10 cellular contexts compared by ENCODE assay signal in the genomic region with DNA sequence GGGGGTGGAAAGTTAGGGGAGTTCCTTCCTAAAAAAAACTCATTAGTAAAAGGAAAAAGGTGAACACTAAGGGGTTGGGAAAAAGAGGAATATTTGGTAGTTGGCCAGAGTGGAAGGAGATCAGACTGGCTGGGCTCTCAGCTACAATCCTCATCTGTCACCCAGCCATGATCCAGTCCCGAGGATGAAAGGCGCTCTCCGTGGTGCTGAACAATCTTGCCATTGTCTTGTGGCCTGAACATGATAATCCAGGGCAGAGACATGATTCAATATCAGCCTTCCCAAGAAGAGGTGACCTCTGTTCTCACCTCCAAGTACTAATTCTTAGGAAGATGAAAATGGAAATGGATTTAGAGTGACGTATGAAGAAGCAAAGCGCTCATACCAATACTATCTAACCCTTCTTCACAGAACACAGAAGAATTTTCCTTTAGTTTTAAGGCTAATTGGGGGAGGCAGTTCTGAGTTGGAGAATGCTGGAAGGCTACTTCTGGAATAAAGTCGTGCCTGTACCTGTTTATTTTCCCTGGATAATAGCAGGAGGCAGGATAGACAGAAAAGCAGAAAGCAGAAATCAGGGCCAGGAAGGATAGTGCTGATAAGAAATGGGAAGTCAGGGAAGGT. TPM values are rescaled to one million over a fixed set of nuclear protein-coding genes. Genes with fewer than 3 reads are reported as not detected.
DNase-seq lines count a peak whose midpoint lies in the region; ATAC-seq and TF ChIP-seq lines count a peak whose summit lies in the region.
"Had no signal": no experiment of that assay in that cellular context is flagged by ENCODE, and none has a peak within 500 bp of the region (broad histone marks: within the 10 kb centered on the region; RNA-seq: fewer than 3 reads in every experiment).

No MANE protein-coding gene starts in this region.

- CTCF ChIA-PET in activated CD4-positive, alpha-beta T cell treated with anti-CD3 and anti-CD28 coated beads, Interleukin-2, amount 10 ng/mL, durations not matched to agents 7 days and 5 days (lab: Charles Lee): no interaction called here

- H3K36me3 ChIP-seq in heart left ventricle (peaks cover 0 to 6% (median 0%) of the 10 kb centered on the region in 9 donors), tibial nerve (peaks cover 0 to 4% (median 0%) of the 10 kb centered on the region in 3 donors)

- peak in 2 of 5 donors; percentile 53 to 57 for DNase-seq in heart left ventricle
- no peak for DNase-seq in cardiac septum (ENCODE audit: low spot score)
- peak; percentile 67 for DNase-seq in activated CD4-positive, alpha-beta T cell treated with anti-CD3 and anti-CD28 coated beads, Interleukin-2, amount 10 ng/mL, durations not matched to agents 7 days and 5 days
- DNase-seq in hepatic stellate cell (ENCODE audit: low spot score): peak; percentile 35
- DNase-seq in tibial nerve (ENCODE audit: low spot score in 2 of 2): peak; percentile 20

- H3K27ac Mint-ChIP-seq in activated CD4-positive, alpha-beta T cell treated with anti-CD3 and anti-CD28 coated beads, Interleukin-2, amount 10 ng/mL, durations not matched to agents 7 days and 5 days: no peak overlapping the region
- H3K27ac Mint-ChIP-seq: CD4-positive, alpha-beta T cell had no signal

- no peaks in the 10 kb centered on the region for H3K36me3 Mint-ChIP-seq in activated CD4-positive, alpha-beta T cell treated with anti-CD3 and anti-CD28 coated beads, Interleukin-2, amount 10 ng/mL, durations not matched to agents 7 days and 5 days (ENCODE audit: low read depth)

- no peaks in the 10 kb centered on the region for H3K9me3 ChIP-seq in heart left ventricle
- no peaks in the 10 kb centered on the region for H3K9me3 ChIP-seq in tibial nerve

- POLR2A ChIA-PET in activated CD4-positive, alpha-beta T cell treated with anti-CD3 and anti-CD28 coated beads, Interleukin-2, amount 10 ng/mL, durations not matched to agents 7 days and 5 days (lab: Charles Lee): no interaction called here

- H3K4me3 ChIP-seq in heart left ventricle (no peak overlapping the region), tibial nerve (no peak overlapping the region)
- H3K4me3 ChIP-seq: PC-9 had no signal

- peaks cover 0 to 4% (median 0%) of the 10 kb centered on the region in 12 donors for H3K4me1 ChIP-seq in heart left ventricle
- no peaks in the 10 kb centered on the region for H3K4me1 ChIP-seq in tibial nerve

- H3K4me3 Mint-ChIP-seq in activated CD4-positive, alpha-beta T cell treated with anti-CD3 and anti-CD28 coated beads, Interleukin-2, amount 10 ng/mL, durations not matched to agents 7 days and 5 days: no peak overlapping the region
- H3K4me3 Mint-ChIP-seq: CD4-positive, alpha-beta T cell had no signal

- TF ChIP-seq CTCF in heart left ventricle (IDR thresholded peaks at IDR 0.05) (no peak), tibial nerve (IDR thresholded peaks at IDR 0.05) (no peak)

- H3K9me3 Mint-ChIP-seq in activated CD4-positive, alpha-beta T cell treated with anti-CD3 and anti-CD28 coated beads, Interleukin-2, amount 10 ng/mL, durations not matched to agents 7 days and 5 days: no peaks in the 10 kb centered on the region
- H3K9me3 Mint-ChIP-seq: CD4-positive, alpha-beta T cell had no signal

- TF ChIP-seq EP300 in tibial nerve (IDR thresholded peaks at IDR 0.05): no peak

- intact Hi-C loops in heart left ventricle (cut with DNase I): loop anchor here in 1 of 10 donors (5.0 kb wide), 1 partner anchor 39 kb away; no protein-coding TSS in a partner anchor
- intact Hi-C loops in cardiac septum (cut with DNase I): no loop called here

- no peaks in the 10 kb centered on the region for H3K27me3 Mint-ChIP-seq in activated CD4-positive, alpha-beta T cell treated with anti-CD3 and anti-CD28 coated beads, Interleukin-2, amount 10 ng/mL, durations not matched to agents 7 days and 5 days
- H3K27me3 Mint-ChIP-seq: CD4-positive, alpha-beta T cell had no signal

- TF ChIP-seq POLR2A in heart left ventricle (IDR thresholded peaks at IDR 0.05) (no peak), tibial nerve (IDR thresholded peaks at IDR 0.05) (no peak)

- WGBS in heart left ventricle, 4 donors: 18 to 38% (median 30%) methylated on average over 6 of the region's 6 CpGs
- 14 to 17% methylated on average over 6 of the region's 6 CpGs for WGBS in tibial nerve, 2 donors

- H3K27ac ChIP-seq in heart left ventricle (no peak overlapping the region), tibial nerve (no peak overlapping the region)
- H3K27ac ChIP-seq: PC-9 had no signal

- H3K27me3 ChIP-seq in heart left ventricle (no peaks in the 10 kb centered on the region), tibial nerve (no peaks in the 10 kb centered on the region)

- no peaks in the 10 kb centered on the region for H3K4me1 Mint-ChIP-seq in activated CD4-positive, alpha-beta T cell treated with anti-CD3 and anti-CD28 coated beads, Interleukin-2, amount 10 ng/mL, durations not matched to agents 7 days and 5 days

- ATAC-seq in heart left ventricle: peak; percentile 53 to 74 (median 60)
- ATAC-seq in HG03097 (IDR thresholded peaks at IDR 0.05; ENCODE audit: low FRiP score, unreplicated experiment): no peak
- ATAC-seq in HG03025 (IDR thresholded peaks at IDR 0.05; ENCODE audit: low FRiP score, unreplicated experiment): no peak
- no peak for ATAC-seq in GM18870 (IDR thresholded peaks at IDR 0.05; ENCODE audit: unreplicated experiment)

RNA-seq across cellular contexts. Expression of gene MYORG, which starts 36.6 kb away (rescaled TPM):
- total RNA-seq in heart left ventricle (10 to 100 TPM in 1 of 9 donors, 1 to 10 TPM in 8; 3.5 to 10.2 (median 6.7) TPM), cardiac septum (9.7 TPM), tibial nerve (1 to 10 TPM; 4.8 to 9.0 (median 6.9) TPM)
- 1 to 10 TPM; 1.3 to 5.9 TPM for polyA plus RNA-seq in heart left ventricle
- 1 to 10 TPM; 2.7 to 2.8 TPM for total RNA-seq in activated CD4-positive, alpha-beta T cell treated with anti-CD3 and anti-CD28 coated beads, Interleukin-2, amount 10 ng/mL, durations not matched to agents 7 days and 5 days

RNA-seq across cellular contexts. Expression of gene FAM219A, which starts 45.0 kb away (rescaled TPM):
- total RNA-seq in heart left ventricle: 10 to 100 TPM; 12.7 to 36.7 (median 25.9) TPM
- polyA plus RNA-seq in heart left ventricle: 10 to 100 TPM; 15.4 to 39.1 TPM
- 39.1 TPM for total RNA-seq in cardiac septum
- total RNA-seq in activated CD4-positive, alpha-beta T cell treated with anti-CD3 and anti-CD28 coated beads, Interleukin-2, amount 10 ng/mL, durations not matched to agents 7 days and 5 days: 10 to 100 TPM; 11.6 to 12.7 TPM
- total RNA-seq in tibial nerve: 10 to 100 TPM in 3 of 4 donors, 1 to 10 TPM in 1; 8.5 to 15.6 (median 13.6) TPM

RNA-seq across cellular contexts. Expression of gene DNAI1, which starts 45.3 kb away (rescaled TPM):
- under 1 TPM in 2 of 9 donors, not detected in 7; 0.43 to 0.86 TPM for total RNA-seq in heart left ventricle
- polyA plus RNA-seq in heart left ventricle: under 1 TPM in 1 of 2 donors, not detected in 1; 0.36 TPM
- 0.30 TPM for total RNA-seq in cardiac septum
- not detected for total RNA-seq in activated CD4-positive, alpha-beta T cell treated with anti-CD3 and anti-CD28 coated beads, Interleukin-2, amount 10 ng/mL, durations not matched to agents 7 days and 5 days
- 1 to 10 TPM in 1 of 4 donors, under 1 TPM in 2, not detected in 1; 0.42 to 3.9 (median 0.66) TPM for total RNA-seq in tibial nerve
- total RNA-seq: CD4-positive, alpha-beta T cell had no signal

Comparison
In these comparisons a context has a peak if more than half of its experiments do, and no peak if none do; other contexts are left out.
1. ATAC-seq: peak in heart left ventricle (4 of 4); none in HG03097 (single experiment), HG03025 (single experiment) and GM18870 (single experiment).